In genomic region chr16:2904922-2905240, GRCh38 we compare ENCODE assay signal across 8 cellular contexts. TPM values are rescaled to one million over a fixed set of nuclear protein-coding genes. Genes with fewer than 3 reads are reported as not detected.
DNase-seq lines count a peak whose midpoint lies in the region; ATAC-seq and FAIRE-seq lines count a peak whose summit lies in the region.

No MANE protein-coding gene starts in this region.

- no peaks in the 10 kb centered on the region for H3K36me3 Mint-ChIP-seq in stimulated activated memory B cell treated with anti-CD40 and anti-IgM and Interleukin-4, amounts not matched to agents 10 μg/mL and 1 μg/mL and 100 μg/mL, for 72 hours

- FAIRE-seq in frontal cortex (lab: Jason Lieb, UNC): no peak

- peak overlapping the region; percentile 90 for H3K4me3 Mint-ChIP-seq in stimulated activated memory B cell treated with anti-CD40 and anti-IgM and Interleukin-4, amounts not matched to agents 10 μg/mL and 1 μg/mL and 100 μg/mL, for 72 hours

- H3K27ac Mint-ChIP-seq in stimulated activated memory B cell treated with anti-CD40 and anti-IgM and Interleukin-4, amounts not matched to agents 10 μg/mL and 1 μg/mL and 100 μg/mL, for 72 hours: peak overlapping the region; percentile 72

- H3K4me3 ChIP-seq in iPS-11a (ENCODE audit: low read depth, low read length): peak overlapping the region; percentile 83

- DNase-seq in activated effector memory CD4-positive, alpha-beta T cell treated with anti-CD3 and anti-CD28 coated beads, Interleukin-2, amount 50 U/mL, for 16 hours: peak; percentile 71
- no peak for DNase-seq in frontal cortex (ENCODE audit: low spot score in 2 of 2)
- no peak for DNase-seq in kidney glomerular epithelial cell (lab: John Stamatoyannopoulos, UW)
- no peak for DNase-seq in NCI-H2107 treated with DMSO at 0.1 percent for 48 hours (lab: John Stamatoyannopoulos, UW; ENCODE audit: unreplicated experiment)

- H3K27me3 Mint-ChIP-seq in stimulated activated memory B cell treated with anti-CD40 and anti-IgM and Interleukin-4, amounts not matched to agents 10 μg/mL and 1 μg/mL and 100 μg/mL, for 72 hours: no peaks in the 10 kb centered on the region

- no peaks in the 10 kb centered on the region for H3K9me3 Mint-ChIP-seq in stimulated activated memory B cell treated with anti-CD40 and anti-IgM and Interleukin-4, amounts not matched to agents 10 μg/mL and 1 μg/mL and 100 μg/mL, for 72 hours

- ATAC-seq in GM18517 (IDR thresholded peaks at IDR 0.05; ENCODE audit: unreplicated experiment) (peak; percentile 20), HG03025 (IDR thresholded peaks at IDR 0.05; ENCODE audit: low FRiP score, unreplicated experiment) (peak; percentile 24)
- peak; percentile 4 for ATAC-seq in stimulated activated memory B cell treated with anti-CD40 and anti-IgM and Interleukin-4, amounts not matched to agents 10 μg/mL and 1 μg/mL and 100 μg/mL, for 72 hours

- peaks cover 34% of the 10 kb centered on the region for H3K4me1 Mint-ChIP-seq in stimulated activated memory B cell treated with anti-CD40 and anti-IgM and Interleukin-4, amounts not matched to agents 10 μg/mL and 1 μg/mL and 100 μg/mL, for 72 hours

RNA-seq across cellular contexts. Expression of gene FLYWCH1, which starts 6.8 kb away (rescaled TPM):
- 22.8 TPM for total RNA-seq in frontal cortex

RNA-seq across cellular contexts. Expression of gene FLYWCH2, which starts 21.9 kb away (rescaled TPM):
- total RNA-seq in frontal cortex: 46.5 TPM

RNA-seq across cellular contexts. Expression of gene PRSS22, which starts 46.9 kb away (rescaled TPM):
- total RNA-seq in frontal cortex: not detected

RNA-seq across cellular contexts. Expression of gene KREMEN2, which starts 59.2 kb away (rescaled TPM):
- not detected for total RNA-seq in frontal cortex
